8 cellular contexts compared by ENCODE assay signal in the genomic region with DNA sequence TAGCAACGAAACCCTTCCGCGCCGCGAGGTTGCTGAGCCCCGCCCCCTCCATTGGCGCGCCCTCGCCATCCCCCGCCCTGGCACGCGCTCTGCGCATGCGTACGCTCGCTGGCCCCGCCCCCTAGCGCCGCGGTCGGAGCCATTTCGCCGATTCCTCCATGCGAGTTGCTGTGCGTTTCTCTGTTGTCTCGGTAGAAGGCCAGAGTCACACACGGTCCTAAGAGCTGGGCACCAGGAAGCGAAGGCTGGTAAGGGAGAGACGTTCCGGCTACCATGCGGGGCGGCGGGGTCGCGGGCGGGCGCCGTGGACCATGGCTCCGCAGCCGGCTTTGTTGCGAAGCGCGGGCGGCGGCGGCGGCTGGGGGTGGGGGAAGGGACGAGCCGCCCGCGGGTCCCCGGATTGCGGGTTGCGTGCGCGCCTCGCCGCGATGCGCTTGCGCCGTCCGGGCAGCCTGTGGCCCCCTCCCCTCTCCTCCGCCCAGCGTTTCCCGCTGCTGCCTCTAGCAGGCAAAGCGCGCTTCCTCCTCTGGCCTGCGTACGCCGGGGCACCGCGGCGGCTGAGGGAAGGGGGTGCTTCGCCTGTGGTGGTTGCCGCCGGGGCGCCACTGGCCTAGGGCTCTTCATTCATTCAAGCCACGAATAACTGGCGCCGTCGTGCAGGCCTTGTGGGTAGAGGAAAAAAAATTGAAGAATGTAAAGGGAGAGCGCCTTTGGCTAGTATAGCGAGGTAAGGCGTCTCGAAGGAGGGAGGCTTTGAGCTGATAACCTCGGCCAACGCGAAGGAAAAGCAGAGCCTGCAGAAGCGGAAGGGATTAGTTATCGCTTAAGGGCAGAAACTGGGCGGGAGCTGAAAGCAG. TPM values are rescaled to one million over a fixed set of nuclear protein-coding genes. Genes with fewer than 3 reads are reported as not detected.
DNase-seq lines count a peak whose midpoint lies in the region; ATAC-seq lines count a peak whose summit lies in the region.

A gene (plus strand): TSS at position 139 of the 857 bp plus-strand sequence. CDS start 3,220 bp downstream, outside the sequence.

- peaks cover 28 to 43% (median 38%) of the 10 kb centered on the region in 11 experiments for H3K36me3 ChIP-seq in BLaER1 treated with 17β-estradiol and CSF1 and Interleukin-3, amounts not matched to agents 10 nM and 100 nM

- CTCF ChIA-PET in activated CD4-positive, alpha-beta T cell treated with anti-CD3 and anti-CD28 coated beads, Interleukin-2, amount 10 ng/mL, durations not matched to agents 7 days and 5 days (lab: Charles Lee) = interaction anchor here (0.9 to 1.7 kb wide), 6 partner anchors 10 to 236 kb away, joined by 3 to 6 read pairs (median 3); a partner anchor contains a TSS

- H3K4me2 ChIP-seq in BLaER1 treated with 17β-estradiol and CSF1 and Interleukin-3, amounts not matched to agents 10 nM and 100 nM = peak within 1 kb of the TSS; percentile 86 to 97 (median 91)

- H3K4me1 ChIP-seq in BLaER1 treated with 17β-estradiol and CSF1 and Interleukin-3, amounts not matched to agents 10 nM and 100 nM = peaks cover 19 to 39% (median 31%) of the 10 kb centered on the region in 10 experiments

- peaks cover 1% of the 10 kb centered on the region for H3K27me3 Mint-ChIP-seq in activated CD4-positive, alpha-beta T cell treated with anti-CD3 and anti-CD28 coated beads, Interleukin-2, amount 10 ng/mL, durations not matched to agents 7 days and 5 days

- H3K4me3 Mint-ChIP-seq in activated CD4-positive, alpha-beta T cell treated with anti-CD3 and anti-CD28 coated beads, Interleukin-2, amount 10 ng/mL, durations not matched to agents 7 days and 5 days = peak within 1 kb of the TSS; percentile 94

- H4K20me1 ChIP-seq in BLaER1 treated with 17β-estradiol and CSF1 and Interleukin-3, amounts not matched to agents 10 nM and 100 nM = peaks cover 48 to 96% (median 50%) of the 10 kb centered on the region in 11 experiments

- ATAC-seq in GM19328 (IDR thresholded peaks at IDR 0.05; ENCODE audit: unreplicated experiment) (peak; percentile 81), HG03520 (IDR thresholded peaks at IDR 0.05; ENCODE audit: unreplicated experiment) (peak; percentile 79), left lobe of liver (peak; percentile 94)

- H3K27ac Mint-ChIP-seq in activated CD4-positive, alpha-beta T cell treated with anti-CD3 and anti-CD28 coated beads, Interleukin-2, amount 10 ng/mL, durations not matched to agents 7 days and 5 days = peak within 1 kb of the TSS; percentile 97

- POLR2A ChIA-PET in activated CD4-positive, alpha-beta T cell treated with anti-CD3 and anti-CD28 coated beads, Interleukin-2, amount 10 ng/mL, durations not matched to agents 7 days and 5 days (lab: Charles Lee) = interaction anchor here (0.6 to 0.8 kb wide), 3 partner anchors 15 to 1449 kb away, joined by 3 to 6 read pairs (median 3); no protein-coding TSS in a partner anchor

- H3K4me3 ChIP-seq in BLaER1 treated with 17β-estradiol and CSF1 and Interleukin-3, amounts not matched to agents 10 nM and 100 nM = peak within 1 kb of the TSS; percentile 69 to 92 (median 76)

- H3K36me3 Mint-ChIP-seq in activated CD4-positive, alpha-beta T cell treated with anti-CD3 and anti-CD28 coated beads, Interleukin-2, amount 10 ng/mL, durations not matched to agents 7 days and 5 days (ENCODE audit: low read depth) = peaks cover 38% of the 10 kb centered on the region

- no peaks in the 10 kb centered on the region for H3K9me3 Mint-ChIP-seq in activated CD4-positive, alpha-beta T cell treated with anti-CD3 and anti-CD28 coated beads, Interleukin-2, amount 10 ng/mL, durations not matched to agents 7 days and 5 days

- H3K27me3 ChIP-seq in BLaER1 treated with 17β-estradiol and CSF1 and Interleukin-3, amounts not matched to agents 10 nM and 100 nM = no peaks in the 10 kb centered on the region

- H3K27ac ChIP-seq in BLaER1 treated with 17β-estradiol and CSF1 and Interleukin-3, amounts not matched to agents 10 nM and 100 nM = peak within 1 kb of the TSS; percentile 86 to 99 (median 94)

- DNase-seq in NCI-H526 treated with DMSO at 0.1 percent for 48 hours (lab: John Stamatoyannopoulos, UW) (peak; percentile 99), cortex of kidney (lab: John Stamatoyannopoulos, UW) (peak; percentile 63), left lobe of liver (ENCODE audit: low spot score) (peak; percentile 95)
- DNase-seq in activated CD4-positive, alpha-beta T cell treated with anti-CD3 and anti-CD28 coated beads, Interleukin-2, amount 10 ng/mL, durations not matched to agents 7 days and 5 days = peak; percentile 93
- peak; percentile 90 for DNase-seq in stimulated activated CD4-positive, alpha-beta T cell treated with anti-CD3 and anti-CD28 coated beads, Interleukin-2, amount 100 ng/mL, for 4 hours (ENCODE audit: low read depth)

- peak within 1 kb of the TSS; percentile 89 to 99 (median 95) for H3K9ac ChIP-seq in BLaER1 treated with 17β-estradiol and CSF1 and Interleukin-3, amounts not matched to agents 10 nM and 100 nM

- H3K9me3 ChIP-seq in BLaER1 treated with 17β-estradiol and CSF1 and Interleukin-3, amounts not matched to agents 10 nM and 100 nM (replicated peaks in 1 of 11) = no peaks in the 10 kb centered on the region

- H3K4me1 Mint-ChIP-seq in activated CD4-positive, alpha-beta T cell treated with anti-CD3 and anti-CD28 coated beads, Interleukin-2, amount 10 ng/mL, durations not matched to agents 7 days and 5 days = peaks cover 46% of the 10 kb centered on the region

RNA-seq across cellular contexts. Expression of the gene that starts here (rescaled TPM):
- total RNA-seq in activated CD4-positive, alpha-beta T cell treated with anti-CD3 and anti-CD28 coated beads, Interleukin-2, amount 10 ng/mL, durations not matched to agents 7 days and 5 days = 100 to 1,000 TPM; 206 to 225 TPM
- total RNA-seq in left lobe of liver = 32.1 TPM

Comparison
In these comparisons a context has a peak if more than half of its experiments do, and no peak if none do; other contexts are left out.
1. Peak in every context shown above with its lines: DNase-seq, ATAC-seq, H3K4me3 ChIP-seq and H3K27ac ChIP-seq.